In genomic region chr16:32116080-32116479, GRCh38 we compare ENCODE assay signal across 8 cellular contexts.
DNase-seq lines count a peak whose midpoint lies in the region; ATAC-seq and TF ChIP-seq lines count a peak whose summit lies in the region.

No MANE protein-coding gene starts in this region.

- H3K9me3 ChIP-seq in RWPE2 (ENCODE audit: severe bottlenecking) (no peaks in the 10 kb centered on the region), esophagus muscularis mucosa (no peaks in the 10 kb centered on the region)

- H3K36me3 ChIP-seq in RWPE2 (ENCODE audit: low read depth) (no peaks in the 10 kb centered on the region), esophagus muscularis mucosa (no peaks in the 10 kb centered on the region)

- H3K4me3 ChIP-seq in RWPE2 (ENCODE audit: severe bottlenecking) (no peak overlapping the region), esophagus muscularis mucosa (peak overlapping the region; percentile 52 to 60 (median 54))

- H3K27ac ChIP-seq in RWPE2 (ENCODE audit: poor library complexity, severe bottlenecking), result no peak overlapping the region
- no peak overlapping the region for H3K27ac ChIP-seq in esophagus muscularis mucosa (replicated peaks in 1 of 4)

- 4% methylated on average over 52 of the region's 52 CpGs for WGBS in esophagus muscularis mucosa

- peaks cover 4% of the 10 kb centered on the region for H3K27me3 ChIP-seq in RWPE2 (ENCODE audit: insufficient read depth, poor library complexity, severe bottlenecking)
- peaks cover 0 to 17% (median 6%) of the 10 kb centered on the region in 4 donors for H3K27me3 ChIP-seq in esophagus muscularis mucosa

- DNase-seq in DMS 273 (lab: John Stamatoyannopoulos, UW; ENCODE audit: unreplicated experiment) (peak; percentile 42), DMS 273 treated with DMSO at 0.1 percent for 48 hours (lab: John Stamatoyannopoulos, UW) (no peak), RWPE2 (ENCODE audit: low spot score) (peak; percentile 9), esophagus muscularis mucosa (ENCODE audit: extremely low spot score) (peak; percentile 47), mesenteric fat pad (ENCODE audit: low spot score) (no peak), NCI-H2171 (lab: John Stamatoyannopoulos, UW) (no peak), HCEC 1CT (no peak)
- DNase-seq in stimulated activated CD8-positive, alpha-beta memory T cell treated with anti-CD3 and anti-CD28 coated beads, Interleukin-4, amount 100 ng/mL, for 48 hours, result peak; percentile 25

- no peak for TF ChIP-seq POLR2A in esophagus muscularis mucosa (IDR thresholded peaks at IDR 0.05; ENCODE audit: low read depth)

- intact Hi-C loops in esophagus muscularis mucosa (cut with DNase I), result no loop called here

- H3K4me1 ChIP-seq in RWPE2 (ENCODE audit: insufficient read depth, poor library complexity, severe bottlenecking), result no peaks in the 10 kb centered on the region
- peaks cover 0 to 13% (median 11%) of the 10 kb centered on the region in 4 donors for H3K4me1 ChIP-seq in esophagus muscularis mucosa

- no peak for TF ChIP-seq CTCF in RWPE2 (IDR thresholded peaks at IDR 0.05; ENCODE audit: poor library complexity, severe bottlenecking)
- TF ChIP-seq CTCF in esophagus muscularis mucosa (IDR thresholded peaks at IDR 0.05), result no peak

- ATAC-seq in RWPE2 (ENCODE audit: low read depth), result no peak

- no peak for TF ChIP-seq EP300 in esophagus muscularis mucosa (IDR thresholded peaks at IDR 0.05)

Comparison
In these comparisons a context has a peak if more than half of its experiments do, and no peak if none do; other contexts are left out.
1. DNase-seq: peak in DMS 273 (single experiment), RWPE2 (single experiment), esophagus muscularis mucosa (single experiment) and stimulated activated CD8-positive, alpha-beta memory T cell treated with anti-CD3 and anti-CD28 coated beads, Interleukin-4, amount 100 ng/mL, for 48 hours (single experiment); none in DMS 273 treated with DMSO at 0.1 percent for 48 hours (single experiment), mesenteric fat pad (single experiment), NCI-H2171 (single experiment) and HCEC 1CT (single experiment).